1 cellular context compared by ENCODE assay signal in the genomic region with DNA sequence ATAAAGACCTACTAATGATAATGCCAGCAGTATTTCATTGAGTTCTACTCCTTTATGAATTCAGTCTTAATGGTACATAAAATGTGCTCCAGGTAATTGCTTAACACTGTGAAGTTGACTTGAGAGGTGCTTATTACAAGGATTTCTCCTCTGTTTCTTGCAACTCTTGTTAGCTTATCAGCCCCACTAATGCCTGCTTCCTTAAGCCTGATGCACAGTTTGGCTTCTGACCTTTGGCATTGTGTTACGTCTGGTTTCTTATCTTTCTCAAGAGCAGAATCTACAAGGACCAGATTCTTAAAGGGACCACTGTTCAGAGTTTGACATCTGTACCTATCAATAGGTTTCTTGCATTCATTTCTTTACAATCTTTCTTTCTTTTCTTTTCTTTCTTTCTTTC.
TF ChIP-seq lines count a peak whose summit lies in the region.

No MANE protein-coding gene starts in this region.

TF ChIP-seq in GM23338, 12 proteins besides CTCF, POLR2A, EP300 and RAD21:
- TF ChIP-seq, protein P1, sequence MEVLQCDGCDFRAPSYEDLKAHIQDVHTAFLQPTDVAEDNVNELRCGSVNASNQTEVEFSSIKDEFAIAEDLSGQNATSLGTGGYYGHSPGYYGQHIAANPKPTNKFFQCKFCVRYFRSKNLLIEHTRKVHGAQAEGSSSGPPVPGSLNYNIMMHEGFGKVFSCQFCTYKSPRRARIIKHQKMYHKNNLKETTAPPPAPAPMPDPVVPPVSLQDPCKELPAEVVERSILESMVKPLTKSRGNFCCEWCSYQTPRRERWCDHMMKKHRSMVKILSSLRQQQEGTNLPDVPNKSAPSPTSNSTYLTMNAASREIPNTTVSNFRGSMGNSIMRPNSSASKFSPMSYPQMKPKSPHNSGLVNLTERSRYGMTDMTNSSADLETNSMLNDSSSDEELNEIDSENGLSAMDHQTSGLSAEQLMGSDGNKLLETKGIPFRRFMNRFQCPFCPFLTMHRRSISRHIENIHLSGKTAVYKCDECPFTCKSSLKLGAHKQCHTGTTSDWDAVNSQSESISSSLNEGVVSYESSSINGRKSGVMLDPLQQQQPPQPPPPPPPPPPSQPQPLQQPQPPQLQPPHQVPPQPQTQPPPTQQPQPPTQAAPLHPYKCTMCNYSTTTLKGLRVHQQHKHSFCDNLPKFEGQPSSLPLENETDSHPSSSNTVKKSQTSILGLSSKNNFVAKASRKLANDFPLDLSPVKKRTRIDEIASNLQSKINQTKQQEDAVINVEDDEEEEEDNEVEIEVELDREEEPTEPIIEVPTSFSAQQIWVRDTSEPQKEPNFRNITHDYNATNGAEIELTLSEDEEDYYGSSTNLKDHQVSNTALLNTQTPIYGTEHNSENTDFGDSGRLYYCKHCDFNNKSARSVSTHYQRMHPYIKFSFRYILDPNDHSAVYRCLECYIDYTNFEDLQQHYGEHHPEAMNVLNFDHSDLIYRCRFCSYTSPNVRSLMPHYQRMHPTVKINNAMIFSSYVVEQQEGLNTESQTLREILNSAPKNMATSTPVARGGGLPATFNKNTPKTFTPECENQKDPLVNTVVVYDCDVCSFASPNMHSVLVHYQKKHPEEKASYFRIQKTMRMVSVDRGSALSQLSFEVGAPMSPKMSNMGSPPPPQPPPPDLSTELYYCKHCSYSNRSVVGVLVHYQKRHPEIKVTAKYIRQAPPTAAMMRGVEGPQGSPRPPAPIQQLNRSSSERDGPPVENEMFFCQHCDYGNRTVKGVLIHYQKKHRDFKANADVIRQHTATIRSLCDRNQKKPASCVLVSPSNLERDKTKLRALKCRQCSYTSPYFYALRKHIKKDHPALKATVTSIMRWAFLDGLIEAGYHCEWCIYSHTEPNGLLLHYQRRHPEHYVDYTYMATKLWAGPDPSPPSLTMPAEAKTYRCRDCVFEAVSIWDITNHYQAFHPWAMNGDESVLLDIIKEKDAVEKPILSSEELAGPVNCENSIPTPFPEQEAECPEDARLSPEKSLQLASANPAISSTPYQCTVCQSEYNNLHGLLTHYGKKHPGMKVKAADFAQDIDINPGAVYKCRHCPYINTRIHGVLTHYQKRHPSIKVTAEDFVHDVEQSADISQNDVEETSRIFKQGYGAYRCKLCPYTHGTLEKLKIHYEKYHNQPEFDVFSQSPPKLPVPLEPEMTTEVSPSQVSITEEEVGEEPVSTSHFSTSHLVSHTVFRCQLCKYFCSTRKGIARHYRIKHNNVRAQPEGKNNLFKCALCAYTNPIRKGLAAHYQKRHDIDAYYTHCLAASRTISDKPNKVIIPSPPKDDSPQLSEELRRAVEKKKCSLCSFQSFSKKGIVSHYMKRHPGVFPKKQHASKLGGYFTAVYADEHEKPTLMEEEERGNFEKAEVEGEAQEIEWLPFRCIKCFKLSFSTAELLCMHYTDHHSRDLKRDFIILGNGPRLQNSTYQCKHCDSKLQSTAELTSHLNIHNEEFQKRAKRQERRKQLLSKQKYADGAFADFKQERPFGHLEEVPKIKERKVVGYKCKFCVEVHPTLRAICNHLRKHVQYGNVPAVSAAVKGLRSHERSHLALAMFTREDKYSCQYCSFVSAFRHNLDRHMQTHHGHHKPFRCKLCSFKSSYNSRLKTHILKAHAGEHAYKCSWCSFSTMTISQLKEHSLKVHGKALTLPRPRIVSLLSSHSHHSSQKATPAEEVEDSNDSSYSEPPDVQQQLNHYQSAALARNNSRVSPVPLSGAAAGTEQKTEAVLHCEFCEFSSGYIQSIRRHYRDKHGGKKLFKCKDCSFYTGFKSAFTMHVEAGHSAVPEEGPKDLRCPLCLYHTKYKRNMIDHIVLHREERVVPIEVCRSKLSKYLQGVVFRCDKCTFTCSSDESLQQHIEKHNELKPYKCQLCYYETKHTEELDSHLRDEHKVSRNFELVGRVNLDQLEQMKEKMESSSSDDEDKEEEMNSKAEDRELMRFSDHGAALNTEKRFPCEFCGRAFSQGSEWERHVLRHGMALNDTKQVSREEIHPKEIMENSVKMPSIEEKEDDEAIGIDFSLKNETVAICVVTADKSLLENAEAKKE (CRISPR knock-in tag; IDR thresholded peaks at IDR 0.05), result no peak
- TF ChIP-seq STAT1 (IDR thresholded peaks at IDR 0.05; ENCODE audit: unreplicated experiment) (no peak), EZH2 (IDR thresholded peaks at IDR 0.05; ENCODE audit: low read depth, unreplicated experiment) (no peak), ZNF331 (CRISPR knock-in tag; IDR thresholded peaks at IDR 0.05; ENCODE audit: low read depth) (no peak), ZNF114 (CRISPR knock-in tag; IDR thresholded peaks at IDR 0.05) (no peak), EZH2phosphoT487 (IDR thresholded peaks at IDR 0.05; ENCODE audit: unreplicated experiment) (no peak), CREB1 (CRISPR knock-in tag; IDR thresholded peaks at IDR 0.05; ENCODE audit: low read depth) (no peak), NANOG (IDR thresholded peaks at IDR 0.05; ENCODE audit: borderline replicate concordance) (no peak)
- TF ChIP-seq, protein P2, sequence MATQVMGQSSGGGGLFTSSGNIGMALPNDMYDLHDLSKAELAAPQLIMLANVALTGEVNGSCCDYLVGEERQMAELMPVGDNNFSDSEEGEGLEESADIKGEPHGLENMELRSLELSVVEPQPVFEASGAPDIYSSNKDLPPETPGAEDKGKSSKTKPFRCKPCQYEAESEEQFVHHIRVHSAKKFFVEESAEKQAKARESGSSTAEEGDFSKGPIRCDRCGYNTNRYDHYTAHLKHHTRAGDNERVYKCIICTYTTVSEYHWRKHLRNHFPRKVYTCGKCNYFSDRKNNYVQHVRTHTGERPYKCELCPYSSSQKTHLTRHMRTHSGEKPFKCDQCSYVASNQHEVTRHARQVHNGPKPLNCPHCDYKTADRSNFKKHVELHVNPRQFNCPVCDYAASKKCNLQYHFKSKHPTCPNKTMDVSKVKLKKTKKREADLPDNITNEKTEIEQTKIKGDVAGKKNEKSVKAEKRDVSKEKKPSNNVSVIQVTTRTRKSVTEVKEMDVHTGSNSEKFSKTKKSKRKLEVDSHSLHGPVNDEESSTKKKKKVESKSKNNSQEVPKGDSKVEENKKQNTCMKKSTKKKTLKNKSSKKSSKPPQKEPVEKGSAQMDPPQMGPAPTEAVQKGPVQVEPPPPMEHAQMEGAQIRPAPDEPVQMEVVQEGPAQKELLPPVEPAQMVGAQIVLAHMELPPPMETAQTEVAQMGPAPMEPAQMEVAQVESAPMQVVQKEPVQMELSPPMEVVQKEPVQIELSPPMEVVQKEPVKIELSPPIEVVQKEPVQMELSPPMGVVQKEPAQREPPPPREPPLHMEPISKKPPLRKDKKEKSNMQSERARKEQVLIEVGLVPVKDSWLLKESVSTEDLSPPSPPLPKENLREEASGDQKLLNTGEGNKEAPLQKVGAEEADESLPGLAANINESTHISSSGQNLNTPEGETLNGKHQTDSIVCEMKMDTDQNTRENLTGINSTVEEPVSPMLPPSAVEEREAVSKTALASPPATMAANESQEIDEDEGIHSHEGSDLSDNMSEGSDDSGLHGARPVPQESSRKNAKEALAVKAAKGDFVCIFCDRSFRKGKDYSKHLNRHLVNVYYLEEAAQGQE (IDR thresholded peaks at IDR 0.05; ENCODE audit: unreplicated experiment), result no peak
